23 cellular contexts compared by ENCODE assay signal in genomic region chr10:55820071-55820470, GRCh38.
"Had no signal": no experiment of that assay in that cellular context is flagged by ENCODE, and none has a peak within 500 bp of the region (broad histone marks: within the 10 kb centered on the region; RNA-seq: fewer than 3 reads in every experiment).

No MANE protein-coding gene starts in this region.

- H3K36me3 ChIP-seq: right lobe of liver, thyroid gland, upper lobe of right lung had no signal

- FAIRE-seq: colon, endothelial cell of umbilical vein had no signal

- H3K9ac ChIP-seq: parathyroid adenoma had no signal

- H3K27me3 ChIP-seq: body of pancreas, right lobe of liver, thyroid gland, upper lobe of right lung had no signal

- H3K27ac ChIP-seq: body of pancreas, parathyroid adenoma, right lobe of liver, skin epidermis, thyroid gland, upper lobe of right lung had no signal

- DNase-seq: activated CD4-positive, alpha-beta T cell treated with anti-CD3 and anti-CD28 coated beads, Interleukin-2, amount 10 ng/mL, durations not matched to agents 7 days and 5 days; activated CD8-positive, alpha-beta T cell treated with anti-CD3 and anti-CD28 coated beads for 36 hours; activated gamma-delta T cell treated with Interleukin-2 at 50 U/mL for 16 hours; activated T-cell treated with anti-CD3 and anti-CD28 coated beads, Interleukin-2, amount 50 U/mL, for 1 hour; anterior cingulate cortex; body of pancreas; effector memory CD4-positive, alpha-beta T cell; foreskin melanocyte; hypothalamus; islet precursor cell; left cardiac atrium; nucleus accumbens; right lobe of liver; stimulated activated CD4-positive, alpha-beta T cell treated with anti-CD3 and anti-CD28 coated beads, Interleukin-1b, Interleukin-23, amount 100 ng/mL, for 48 hours; substantia nigra; thyroid gland; upper lobe of right lung had no signal

- H3K9me3 ChIP-seq: body of pancreas, right lobe of liver, thyroid gland, upper lobe of right lung had no signal

- ATAC-seq: activated CD4-positive, CD25-positive, alpha-beta regulatory T cell treated with anti-CD3 and anti-CD28 coated beads, Interleukin-2, amount 50 U/mL, for 24 hours; activated CD8-positive, alpha-beta T cell treated with anti-CD3 and anti-CD28 coated beads for 36 hours; body of pancreas; esophagus mucosa; left cardiac atrium; right lobe of liver; upper lobe of right lung had no signal

- H3K4me3 ChIP-seq: body of pancreas, right lobe of liver, skin epidermis, thyroid gland, upper lobe of right lung had no signal

- H3K4me1 ChIP-seq: body of pancreas, parathyroid adenoma, right lobe of liver, thyroid gland, upper lobe of right lung had no signal
